9 cellular contexts compared by ENCODE assay signal in the genomic region with DNA sequence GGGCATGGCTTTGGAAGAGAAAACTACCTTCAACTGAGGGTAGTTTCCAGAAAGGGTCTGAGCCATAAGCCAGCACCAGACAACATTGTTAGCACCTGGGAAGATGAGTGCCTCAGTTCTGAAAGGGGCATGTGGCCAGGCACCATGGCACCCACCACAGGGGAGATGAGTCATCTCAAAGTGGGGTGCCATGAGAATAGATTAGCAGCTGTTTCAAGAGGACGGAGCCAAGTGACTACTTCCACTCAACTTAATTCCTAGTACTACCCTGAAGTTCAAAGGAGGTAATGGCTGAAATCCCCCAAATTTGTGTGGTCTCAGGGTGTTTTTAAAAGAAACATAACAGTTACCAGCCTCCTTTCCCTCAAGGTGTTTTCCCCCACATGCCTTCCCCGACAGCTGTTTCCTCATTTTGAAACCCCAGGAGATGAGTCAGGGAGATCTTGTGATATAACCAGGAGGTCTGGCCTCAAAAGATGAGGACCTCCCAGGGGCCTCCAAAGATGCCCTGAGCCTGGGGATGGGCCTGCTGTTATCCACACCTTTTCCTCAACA. TPM values are rescaled to one million over a fixed set of nuclear protein-coding genes. Genes with fewer than 3 reads are reported as not detected.
DNase-seq lines count a peak whose midpoint lies in the region; ATAC-seq and TF ChIP-seq lines count a peak whose summit lies in the region.
"Had no signal": no experiment of that assay in that cellular context is flagged by ENCODE, and none has a peak within 500 bp of the region (broad histone marks: within the 10 kb centered on the region; RNA-seq: fewer than 3 reads in every experiment).

No MANE protein-coding gene starts in this region.

- DNase-seq in A172 (ENCODE audit: low spot score) = peak; percentile 40
- DNase-seq in activated CD4-positive, alpha-beta T cell treated with anti-CD3 and anti-CD28 coated beads, Interleukin-2, amount 50 U/mL, for 48 hours = peak; percentile 29 to 44
- DNase-seq in amniotic stem cell (lab: John Stamatoyannopoulos, UW) = no peak
- DNase-seq in HUDEP-2 (lab: John Stamatoyannopoulos, UW; ENCODE audit: unreplicated experiment in 76 of 76) = no peak
- no peak for DNase-seq in osteocyte (ENCODE audit: extremely low spot score, unreplicated experiment)
- DNase-seq in NCI-H748 treated with DMSO at 0.1 percent for 48 hours (lab: John Stamatoyannopoulos, UW) = no peak

- H3K9me3 Mint-ChIP-seq in osteocyte (ENCODE audit: unreplicated experiment) = peaks cover 11% of the 10 kb centered on the region

- H3K36me3 Mint-ChIP-seq in osteocyte (ENCODE audit: unreplicated experiment) = no peaks in the 10 kb centered on the region

- peaks cover 13% of the 10 kb centered on the region for H3K27me3 Mint-ChIP-seq in osteocyte (ENCODE audit: unreplicated experiment)

- ATAC-seq in GM19023 (IDR thresholded peaks at IDR 0.05; ENCODE audit: unreplicated experiment) (peak; percentile 72), HG02970 (IDR thresholded peaks at IDR 0.05; ENCODE audit: low FRiP score, unreplicated experiment) (peak; percentile 78)

- H3K27ac Mint-ChIP-seq in osteocyte (ENCODE audit: unreplicated experiment) = no peak overlapping the region

- no peak overlapping the region for H3K4me3 Mint-ChIP-seq in osteocyte (ENCODE audit: unreplicated experiment)

- H3K4me1 Mint-ChIP-seq in osteocyte (ENCODE audit: unreplicated experiment) = no peaks in the 10 kb centered on the region

- no peak for TF ChIP-seq CTCF in osteocyte (IDR thresholded peaks at IDR 0.05)

RNA-seq across cellular contexts. Expression of a gene that starts 27.8 kb away (rescaled TPM):
- not detected in 2 replicates for total RNA-seq in A172 (2014; rRNA removed; shearing (Covaris generic))
- not detected in 2 replicates for total RNA-seq in osteocyte
- total RNA-seq: M059J had no signal

Comparison
In these comparisons a context has a peak if more than half of its experiments do, and no peak if none do; other contexts are left out.
1. DNase-seq: peak in A172 (single experiment) and activated CD4-positive, alpha-beta T cell treated with anti-CD3 and anti-CD28 coated beads, Interleukin-2, amount 50 U/mL, for 48 hours (2 of 2); none in amniotic stem cell (single experiment), HUDEP-2 (0 of 76), osteocyte (single experiment) and NCI-H748 treated with DMSO at 0.1 percent for 48 hours (single experiment).